2 cellular contexts compared by ENCODE assay signal in genomic region chr6:150841697-150842096, GRCh38.
TF ChIP-seq lines count a peak whose summit lies in the region.

No MANE protein-coding gene starts in this region.

TF ChIP-seq in Ishikawa, 13 proteins besides CTCF, POLR2A, EP300 and RAD21 (continued from another document):
- no peak for TF ChIP-seq REST (IDR thresholded peaks at IDR 0.05; ENCODE audit: low read depth)
- TF ChIP-seq YY1 (IDR thresholded peaks at IDR 0.05; ENCODE audit: low read depth) = no peak
- TF ChIP-seq USF1 (IDR thresholded peaks at IDR 0.05) = no peak

TF ChIP-seq in K562, 482 proteins besides CTCF, POLR2A, EP300 and RAD21 (continued from another document):
- no peak for TF ChIP-seq ZNF518B (CRISPR knock-in tag; IDR thresholded peaks at IDR 0.05)
- peak; percentile 89 for TF ChIP-seq CBX2 (IDR thresholded peaks at IDR 0.05; ENCODE audit: insufficient read depth, low read length, poor library complexity, severe bottlenecking)
- TF ChIP-seq POLR3A (IDR thresholded peaks at IDR 0.05; ENCODE audit: borderline replicate concordance, extremely low read depth, insufficient read depth, insufficient read length) = no peak
- no peak for TF ChIP-seq RBM14 (IDR thresholded peaks at IDR 0.05; ENCODE audit: borderline replicate concordance, insufficient read depth, low read depth, low read length)
- no peak for TF ChIP-seq FIP1L1 (IDR thresholded peaks at IDR 0.05; ENCODE audit: low read depth, low read length, poor library complexity, severe bottlenecking)
- no peak for TF ChIP-seq ZFP1 (CRISPR knock-in tag; IDR thresholded peaks at IDR 0.05)
- TF ChIP-seq ZFP36 (IDR thresholded peaks at IDR 0.05; ENCODE audit: low read depth, low read length, partially characterized antibody) = peak; percentile 24
- no peak for TF ChIP-seq XRCC4 (IDR thresholded peaks at IDR 0.05; ENCODE audit: extremely low read depth, insufficient read depth, insufficient read length)
- no peak for TF ChIP-seq CHAMP1 (IDR thresholded peaks at IDR 0.05)
- TF ChIP-seq RBM22 (IDR thresholded peaks at IDR 0.05; ENCODE audit: low read depth, low read length, poor library complexity, severe bottlenecking) = no peak
- no peak for TF ChIP-seq ZBTB33 (CRISPR knock-in tag; IDR thresholded peaks at IDR 0.05)
- no peak for TF ChIP-seq CREB3L1 (IDR thresholded peaks at IDR 0.05; ENCODE audit: borderline replicate concordance, low read depth)
- no peak for TF ChIP-seq DPF2 (IDR thresholded peaks at IDR 0.05)
- TF ChIP-seq PHF21A (IDR thresholded peaks at IDR 0.05; ENCODE audit: borderline replicate concordance, low read depth) = no peak
- no peak for TF ChIP-seq ZBTB8A (IDR thresholded peaks at IDR 0.05; ENCODE audit: partially characterized antibody)
- TF ChIP-seq ARID3B (CRISPR knock-in tag; IDR thresholded peaks at IDR 0.05; ENCODE audit: borderline replicate concordance) = no peak
- TF ChIP-seq CBX8 (IDR thresholded peaks at IDR 0.05; ENCODE audit: borderline replicate concordance, extremely low read depth, low read depth, low read length, poor library complexity, severe bottlenecking) = peak; percentile 94
- no peak for TF ChIP-seq ZNF280B (CRISPR knock-in tag; IDR thresholded peaks at IDR 0.05)
- no peak for TF ChIP-seq PRPF4 (IDR thresholded peaks at IDR 0.05; ENCODE audit: insufficient read depth, low read depth, low read length, poor library complexity, severe bottlenecking)
- TF ChIP-seq NFIC (IDR thresholded peaks at IDR 0.05) = peak; percentile 47
- no peak for TF ChIP-seq CCAR2 (IDR thresholded peaks at IDR 0.05; ENCODE audit: low read depth, low read length)
- 0 out of 2 replicates have a peak, but pooled peaks have one; percentile 16 for TF ChIP-seq BMI1 (IDR thresholded peaks at IDR 0.05; ENCODE audit: low read length)
- no peak for TF ChIP-seq HNRNPUL1 (IDR thresholded peaks at IDR 0.05; ENCODE audit: low read length)
TF ChIP-seq in K562: peak in this region for 5.
